8 cellular contexts compared by ENCODE assay signal in genomic region chr18:11909081-11909410, GRCh38. TPM values are rescaled to one million over a fixed set of nuclear protein-coding genes. Genes with fewer than 3 reads are reported as not detected.
A peak's percentile ranks its signal among the peaks of the same experiment; 100 is the strongest.
DNase-seq lines count a peak whose midpoint lies in the region; ATAC-seq lines count a peak whose summit lies in the region.

No MANE protein-coding gene starts in this region.

- H3K36me3 Mint-ChIP-seq in activated T-cell treated with anti-CD3 and anti-CD28 coated beads, Interleukin-2, amount 50 U/mL, for 4 hours (ENCODE audit: insufficient read depth), result no peaks in the 10 kb centered on the region
- peaks cover 0 to 2% of the 10 kb centered on the region in 2 donors for H3K36me3 Mint-ChIP-seq in activated T-cell treated with anti-CD3 and anti-CD28 coated beads, Interleukin-2, amount 50 U/mL, for 72 hours (ENCODE audit: insufficient read depth in 2 of 2)

- peaks cover 19% of the 10 kb centered on the region for H3K4me1 ChIP-seq in iPS-18a (ENCODE audit: control insufficient read depth, low read depth, low read length)
- H3K4me1 ChIP-seq in subcutaneous abdominal adipose tissue (ENCODE audit: control insufficient read depth in 5 of 5, insufficient read depth in 5 of 5, low read length in 5 of 5), result peaks cover 6 to 23% (median 17%) of the 10 kb centered on the region in 5 donors

- ATAC-seq in activated T-cell treated with anti-CD3 and anti-CD28 coated beads, Interleukin-2, amount 50 U/mL, for 4 hours, result no peak
- no peak for ATAC-seq in activated T-cell treated with anti-CD3 and anti-CD28 coated beads, Interleukin-2, amount 50 U/mL, for 72 hours (replicated peaks in 1 of 2)
- ATAC-seq in HG03135 (IDR thresholded peaks at IDR 0.05; ENCODE audit: unreplicated experiment), result no peak

- H3K9me3 ChIP-seq in iPS-18a (ENCODE audit: control insufficient read depth, low read depth, low read length), result no peaks in the 10 kb centered on the region
- no peaks in the 10 kb centered on the region for H3K9me3 ChIP-seq in subcutaneous abdominal adipose tissue (ENCODE audit: control insufficient read depth in 5 of 5, low read length in 5 of 5)

- H3K27ac ChIP-seq in iPS-18a (ENCODE audit: low read length), result no peak overlapping the region
- peak overlapping the region; percentile 96 for H3K27ac ChIP-seq in subcutaneous abdominal adipose tissue (ENCODE audit: low read depth, low read length)

- H3K27me3 Mint-ChIP-seq in activated T-cell treated with anti-CD3 and anti-CD28 coated beads, Interleukin-2, amount 50 U/mL, for 4 hours (ENCODE audit: low read depth), result no peaks in the 10 kb centered on the region
- no peaks in the 10 kb centered on the region for H3K27me3 Mint-ChIP-seq in activated T-cell treated with anti-CD3 and anti-CD28 coated beads, Interleukin-2, amount 50 U/mL, for 72 hours (ENCODE audit: low read depth)

- peak overlapping the region; percentile 87 for H3K4me3 Mint-ChIP-seq in activated T-cell treated with anti-CD3 and anti-CD28 coated beads, Interleukin-2, amount 50 U/mL, for 4 hours
- peak overlapping the region; percentile 91 to 95 for H3K4me3 Mint-ChIP-seq in activated T-cell treated with anti-CD3 and anti-CD28 coated beads, Interleukin-2, amount 50 U/mL, for 72 hours

- no peaks in the 10 kb centered on the region for H3K9me3 Mint-ChIP-seq in activated T-cell treated with anti-CD3 and anti-CD28 coated beads, Interleukin-2, amount 50 U/mL, for 4 hours
- no peaks in the 10 kb centered on the region for H3K9me3 Mint-ChIP-seq in activated T-cell treated with anti-CD3 and anti-CD28 coated beads, Interleukin-2, amount 50 U/mL, for 72 hours

- peaks cover 9% of the 10 kb centered on the region for H3K27me3 ChIP-seq in iPS-18a (ENCODE audit: control insufficient read depth, insufficient read depth, low read length)
- no peaks in the 10 kb centered on the region for H3K27me3 ChIP-seq in subcutaneous abdominal adipose tissue (ENCODE audit: control insufficient read depth in 5 of 5, insufficient read depth in 4 of 5, low read length in 5 of 5)

- H3K9ac ChIP-seq in iPS-18a (ENCODE audit: low read length), result peak overlapping the region; percentile 76
- H3K9ac ChIP-seq in subcutaneous abdominal adipose tissue (ENCODE audit: low read length in 5 of 5), result peak overlapping the region in 4 of 5 donors; percentile 80 to 97 (median 94)

- peak overlapping the region; percentile 94 for H3K27ac Mint-ChIP-seq in activated T-cell treated with anti-CD3 and anti-CD28 coated beads, Interleukin-2, amount 50 U/mL, for 72 hours

- DNase-seq in activated T-cell treated with anti-CD3 and anti-CD28 coated beads, Interleukin-2, amount 50 U/mL, for 4 hours, result no peak
- DNase-seq in activated T-cell treated with anti-CD3 and anti-CD28 coated beads for 4 hours (no peak), NCI-H2107 treated with DMSO at 0.1 percent for 48 hours (lab: John Stamatoyannopoulos, UW; ENCODE audit: unreplicated experiment) (no peak)
- DNase-seq in activated T-cell treated with anti-CD3 and anti-CD28 coated beads, Interleukin-2, amount 50 U/mL, for 72 hours, result no peak
- DNase-seq in activated CD4-positive, CD25-positive, alpha-beta regulatory T cell (lab: John Stamatoyannopoulos, UW), result no peak

- H3K4me3 ChIP-seq in iPS-18a (ENCODE audit: low read length) (peak overlapping the region; percentile 82), subcutaneous abdominal adipose tissue (ENCODE audit: low read depth in 1 of 5, low read length in 5 of 5) (peak overlapping the region; percentile 62 to 91 (median 87))

- H3K4me1 Mint-ChIP-seq in activated T-cell treated with anti-CD3 and anti-CD28 coated beads, Interleukin-2, amount 50 U/mL, for 4 hours (ENCODE audit: low read depth), result peaks cover 24% of the 10 kb centered on the region
- H3K4me1 Mint-ChIP-seq in activated T-cell treated with anti-CD3 and anti-CD28 coated beads, Interleukin-2, amount 50 U/mL, for 72 hours (ENCODE audit: low read depth), result peaks cover 24% of the 10 kb centered on the region

- H3K36me3 ChIP-seq in iPS-18a (ENCODE audit: control insufficient read depth, low read depth, low read length) (no peaks in the 10 kb centered on the region), subcutaneous abdominal adipose tissue (ENCODE audit: control insufficient read depth in 5 of 5, insufficient read depth in 5 of 5, low read length in 5 of 5) (peaks cover 0 to 11% (median 6%) of the 10 kb centered on the region in 5 donors)

RNA-seq across cellular contexts. Expression of gene MPPE1, which starts 0.9 kb away (rescaled TPM):
- total RNA-seq in activated T-cell treated with anti-CD3 and anti-CD28 coated beads, Interleukin-2, amount 50 U/mL, for 4 hours, result 10 to 100 TPM; 31.4 to 33.9 (median 31.6) TPM
- 10 to 100 TPM; 43.5 to 61.2 TPM for total RNA-seq in activated T-cell treated with anti-CD3 and anti-CD28 coated beads, Interleukin-2, amount 50 U/mL, for 72 hours

RNA-seq across cellular contexts. Expression of gene CHMP1B, which starts 57.8 kb away (rescaled TPM):
- total RNA-seq in activated T-cell treated with anti-CD3 and anti-CD28 coated beads, Interleukin-2, amount 50 U/mL, for 4 hours, result 10 to 100 TPM; 20.6 to 23.1 (median 21.1) TPM
- total RNA-seq in activated T-cell treated with anti-CD3 and anti-CD28 coated beads, Interleukin-2, amount 50 U/mL, for 72 hours, result 10 to 100 TPM; 29.8 to 31.3 TPM
